ENCODE assay signal across 8 cellular contexts in genomic region chr9:92133949-92134604, GRCh38. TPM values are rescaled to one million over a fixed set of nuclear protein-coding genes. Genes with fewer than 3 reads are reported as not detected.
DNase-seq lines count a peak whose midpoint lies in the region; ATAC-seq and TF ChIP-seq lines count a peak whose summit lies in the region.

No MANE protein-coding gene starts in this region.

- CTCF ChIA-PET in PC-3 (lab: Charles Lee), result no interaction called here

- peak; percentile 57 to 61 for DNase-seq in AML-193 (lab: John Stamatoyannopoulos, UW)
- peak; percentile 65 for DNase-seq in GM19240 (ENCODE audit: insufficient read length, low spot score)
- peak; percentile 90 for DNase-seq in PC-3
- peak; percentile 55 for DNase-seq in activated T-cell treated with anti-CD3 and anti-CD28 coated beads for 1 hour (ENCODE audit: low read depth)
- DNase-seq in esophagus muscularis mucosa (ENCODE audit: extremely low spot score), result no peak
- DNase-seq in naive B cell, result peak; percentile 45
- peak; percentile 77 to 88 for DNase-seq in stimulated activated effector memory CD8-positive, alpha-beta T cell treated with anti-CD3 and anti-CD28 coated beads, Interleukin-12 subunit alpha, Interleukin-12 subunit beta, amount 100 ng/mL, for 72 hours (ENCODE audit: low spot score in 2 of 2)

- no peaks in the 10 kb centered on the region for H4K20me1 ChIP-seq in PC-3 (ENCODE audit: low read length)

- POLR2A ChIA-PET in PC-3 (lab: Charles Lee; ENCODE audit: unreplicated experiment), result interaction anchor here (0.6 to 0.7 kb wide), 2 partner anchors 95 to 710 kb away, joined by 3 read pairs; no protein-coding TSS in a partner anchor

- H3K79me2 ChIP-seq in PC-3 (ENCODE audit: low read length), result no peaks in the 10 kb centered on the region

- whole genome bisulfite sequencing in HUES64, result 27% methylated on average over 19 of the region's 19 CpGs
- WGBS in esophagus muscularis mucosa, result 17% methylated on average over 10 of the region's 19 CpGs

- no TSS peak for BruUV-seq in PC-3 (replicated peaks; lab: Mats Ljungman, UMichigan)

- H3K9me3 ChIP-seq in HUES64 (ENCODE audit: insufficient read depth, low read depth, low read length) (no peaks in the 10 kb centered on the region), PC-3 (ENCODE audit: low read length) (no peaks in the 10 kb centered on the region), esophagus muscularis mucosa (no peaks in the 10 kb centered on the region)

- H3K27ac Mint-ChIP-seq in naive B cell, result peak overlapping the region in 1 of 6 donors; percentile 32
- peak overlapping the region; percentile 79 for H3K27ac Mint-ChIP-seq in stimulated activated effector memory CD8-positive, alpha-beta T cell treated with anti-CD3 and anti-CD28 coated beads, Interleukin-12 subunit alpha, Interleukin-12 subunit beta, amount 100 ng/mL, for 72 hours

- peaks cover 5 to 15% (median 8%) of the 10 kb centered on the region in 3 donors for H3K4me1 Mint-ChIP-seq in naive B cell
- peaks cover 23% of the 10 kb centered on the region for H3K4me1 Mint-ChIP-seq in stimulated activated effector memory CD8-positive, alpha-beta T cell treated with anti-CD3 and anti-CD28 coated beads, Interleukin-12 subunit alpha, Interleukin-12 subunit beta, amount 100 ng/mL, for 72 hours

- H3K27ac ChIP-seq in HUES64 (ENCODE audit: low read depth, low read length), result no peak overlapping the region
- H3K27ac ChIP-seq in PC-3 (ENCODE audit: low read length), result no peak overlapping the region
- H3K27ac ChIP-seq in esophagus muscularis mucosa (replicated peaks in 1 of 4), result peak overlapping the region in 2 of 4 donors; percentile 16 to 30

- H3K27me3 ChIP-seq in HUES64 (ENCODE audit: insufficient read depth, low read length) (no peaks in the 10 kb centered on the region), PC-3 (ENCODE audit: low read length) (no peaks in the 10 kb centered on the region), esophagus muscularis mucosa (peaks cover 0 to 24% (median 0%) of the 10 kb centered on the region in 4 donors)

- no peak for TF ChIP-seq POLR2A in esophagus muscularis mucosa (IDR thresholded peaks at IDR 0.05; ENCODE audit: low read depth)

- H3F3A ChIP-seq in PC-3 (ENCODE audit: low read length, unreplicated experiment), result no peaks in the 10 kb centered on the region

- H3K9me3 Mint-ChIP-seq in naive B cell, result peaks cover 0 to 17% (median 11%) of the 10 kb centered on the region in 7 donors
- H3K9me3 Mint-ChIP-seq in stimulated activated effector memory CD8-positive, alpha-beta T cell treated with anti-CD3 and anti-CD28 coated beads, Interleukin-12 subunit alpha, Interleukin-12 subunit beta, amount 100 ng/mL, for 72 hours, result peaks cover 3% of the 10 kb centered on the region

- peak overlapping the region; percentile 74 for H3K4me2 ChIP-seq in PC-3 (ENCODE audit: low read length)

- H3K9me2 ChIP-seq in PC-3 (replicated peaks; ENCODE audit: low read length), result no peaks in the 10 kb centered on the region

- H3K4me3 ChIP-seq in HUES64 (ENCODE audit: low read length) (peak overlapping the region; percentile 30), PC-3 (ENCODE audit: low read length) (peak overlapping the region; percentile 53), esophagus muscularis mucosa (peak overlapping the region; percentile 14 to 40 (median 24))

- H3K4me3 Mint-ChIP-seq in naive B cell, result peak overlapping the region in 2 of 8 donors; percentile 3 to 56
- peak overlapping the region; percentile 45 for H3K4me3 Mint-ChIP-seq in stimulated activated effector memory CD8-positive, alpha-beta T cell treated with anti-CD3 and anti-CD28 coated beads, Interleukin-12 subunit alpha, Interleukin-12 subunit beta, amount 100 ng/mL, for 72 hours

- no peak overlapping the region for H3K9ac ChIP-seq in HUES64 (ENCODE audit: low read depth, low read length)
- H3K9ac ChIP-seq in PC-3 (ENCODE audit: low read length), result no peak overlapping the region

- peak overlapping the region; percentile 56 for H2AFZ ChIP-seq in PC-3 (ENCODE audit: low read length)

- intact Hi-C loops in PC-3 (cut with micrococcal nuclease) (no loop called here), esophagus muscularis mucosa (cut with DNase I) (loop anchor here (5.0 to 10.0 kb wide), 2 partner anchors 158 to 501 kb away; partner anchors contain the start of gene IARS1)

- ATAC-seq in PC-3 (peak; percentile 75), naive B cell (ENCODE audit: low read depth in 2 of 2) (peak; percentile 69 to 78)
- peak; percentile 77 for ATAC-seq in stimulated activated effector memory CD8-positive, alpha-beta T cell treated with anti-CD3 and anti-CD28 coated beads, Interleukin-12 subunit alpha, Interleukin-12 subunit beta, amount 100 ng/mL, for 72 hours

- H3K36me3 Mint-ChIP-seq in naive B cell, result peaks cover 5 to 11% of the 10 kb centered on the region in 2 donors
- no peaks in the 10 kb centered on the region for H3K36me3 Mint-ChIP-seq in stimulated activated effector memory CD8-positive, alpha-beta T cell treated with anti-CD3 and anti-CD28 coated beads, Interleukin-12 subunit alpha, Interleukin-12 subunit beta, amount 100 ng/mL, for 72 hours

- TF ChIP-seq CTCF in PC-3 (conservative IDR thresholded peaks at IDR 0.05; ENCODE audit: low read depth, low read length) (peak; percentile 79), esophagus muscularis mucosa (IDR thresholded peaks at IDR 0.05) (peak; percentile 88 to 97 (median 89))

- H3K4me1 ChIP-seq in HUES64 (ENCODE audit: insufficient read depth, low read length) (no peaks in the 10 kb centered on the region), PC-3 (ENCODE audit: insufficient read depth, low read length) (peaks cover 5% of the 10 kb centered on the region; the same call in 1 of the 2 replicates), esophagus muscularis mucosa (peaks cover 7 to 18% (median 15%) of the 10 kb centered on the region in 4 donors)

- TF ChIP-seq EP300 in esophagus muscularis mucosa (IDR thresholded peaks at IDR 0.05), result no peak

- H3K36me3 ChIP-seq in HUES64 (ENCODE audit: insufficient read depth, low read length), result no peaks in the 10 kb centered on the region
- H3K36me3 ChIP-seq in PC-3 (ENCODE audit: low read depth, low read length), result no peaks in the 10 kb centered on the region
- no peaks in the 10 kb centered on the region for H3K36me3 ChIP-seq in esophagus muscularis mucosa

- peaks cover 28 to 57% (median 41%) of the 10 kb centered on the region in 3 donors for H3K27me3 Mint-ChIP-seq in naive B cell

RNA-seq across cellular contexts. Expression of gene SPTLC1, which starts 18.9 kb away (rescaled TPM):
- 55.3 TPM for polyA plus RNA-seq in HUES64 (2013, experiment 1 of 2)
- 50.3 TPM for polyA plus RNA-seq in HUES64 (2013, experiment 2 of 2)
- total RNA-seq in PC-3 (2014; rRNA removed), result 53.3 and 63.3 TPM in 2 replicates
- 10 to 100 TPM; 50.0 to 57.8 (median 52.5) TPM for total RNA-seq in esophagus muscularis mucosa
- 10 to 100 TPM; 32.8 to 53.5 (median 44.2) TPM for polyA plus RNA-seq in naive B cell (ENCODE audit: low read depth in 6 of 6)
